Comparison of ENCODE assay signal across 10 cellular contexts in the genomic region with DNA sequence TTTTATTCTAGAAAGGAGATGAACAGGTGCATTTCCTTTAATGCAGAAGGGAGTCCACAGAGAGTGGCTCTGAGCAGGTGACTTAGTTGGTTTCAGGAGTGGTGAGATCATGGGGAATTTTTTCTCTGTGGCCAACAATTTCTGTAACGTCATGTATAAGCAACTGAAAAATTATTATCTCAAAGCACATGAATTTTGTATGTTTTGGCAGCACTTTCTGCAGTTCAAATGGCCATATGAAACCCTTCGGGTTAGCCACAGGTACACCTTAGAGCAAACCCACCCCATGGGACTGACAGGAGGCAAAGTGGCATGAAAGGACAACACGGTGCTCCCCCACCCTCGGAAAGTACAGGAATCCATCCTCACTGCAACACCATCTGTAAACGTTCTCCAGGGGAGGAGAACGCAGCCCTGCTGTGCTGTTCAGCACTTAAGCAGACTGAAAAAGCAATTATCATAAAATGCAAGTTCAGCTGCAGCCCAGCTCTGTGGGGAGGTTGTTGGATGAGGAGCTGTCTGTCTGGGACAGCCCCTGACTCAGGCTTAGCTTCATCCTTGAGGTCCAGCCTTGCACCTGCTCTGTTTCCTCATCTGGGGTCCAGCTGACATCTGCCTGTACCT. TPM values are rescaled to one million over a fixed set of nuclear protein-coding genes. Genes with fewer than 3 reads are reported as not detected.
A peak's percentile ranks its signal among the peaks of the same experiment; 100 is the strongest.
DNase-seq lines count a peak whose midpoint lies in the region; ATAC-seq and TF ChIP-seq lines count a peak whose summit lies in the region.
"Had no signal": no experiment of that assay in that cellular context is flagged by ENCODE, and none has a peak within 500 bp of the region (broad histone marks: within the 10 kb centered on the region; RNA-seq: fewer than 3 reads in every experiment).

No MANE protein-coding gene starts in this region.

- H3K36me3 Mint-ChIP-seq in WTC11, result no peaks in the 10 kb centered on the region
- H3K36me3 Mint-ChIP-seq: IgD-negative memory B cell had no signal

- H3K4me1 Mint-ChIP-seq in WTC11, result peaks cover 16% of the 10 kb centered on the region

- ATAC-seq in GM18499 (IDR thresholded peaks at IDR 0.05; ENCODE audit: insufficient read depth, unreplicated experiment) (peak; percentile 77), GM19397 (IDR thresholded peaks at IDR 0.05; ENCODE audit: unreplicated experiment) (peak; percentile 76), HG02970 (IDR thresholded peaks at IDR 0.05; ENCODE audit: low FRiP score, unreplicated experiment) (peak; percentile 71), WTC11 (no peak; the same call in 1 of the 2 replicates)

- DNase-seq in NCI-H2227 treated with DMSO at 0.1 percent for 48 hours (lab: John Stamatoyannopoulos, UW) (peak; percentile 59), T1000 (lab: John Stamatoyannopoulos, UW) (no peak), cerebellar cortex (ENCODE audit: low spot score) (no peak), WTC11 (ENCODE audit: low spot score) (no peak), HUDEP-2 (lab: John Stamatoyannopoulos, UW; ENCODE audit: unreplicated experiment in 76 of 76) (no peak)
- DNase-seq: DMS79 had no signal

- POLR2A ChIA-PET in WTC11 (lab: Charles Lee), result no interaction called here

- no peak overlapping the region for H3K27ac Mint-ChIP-seq in WTC11
- H3K27ac Mint-ChIP-seq: IgD-negative memory B cell had no signal

- H3K27me3 Mint-ChIP-seq in WTC11 (ENCODE audit: low read depth), result no peaks in the 10 kb centered on the region; the same call in 1 of the 2 replicates

- no peaks in the 10 kb centered on the region for H3K9me3 Mint-ChIP-seq in WTC11
- H3K9me3 Mint-ChIP-seq: IgD-negative memory B cell had no signal

- CTCF ChIA-PET in WTC11 (lab: Charles Lee), result interaction anchor here (0.6 to 0.8 kb wide), 2 partner anchors 12 to 95 kb away, joined by 3 read pairs; no protein-coding TSS in a partner anchor

- H3K4me3 Mint-ChIP-seq in WTC11, result no peak overlapping the region
- H3K4me3 Mint-ChIP-seq: IgD-negative memory B cell had no signal

- no peak for TF ChIP-seq CTCF in WTC11 (IDR thresholded peaks at IDR 0.05)

TF ChIP-seq in WTC11, 78 proteins besides CTCF, POLR2A, EP300 and RAD21 (continues in another document):
- TF ChIP-seq, protein P1, sequence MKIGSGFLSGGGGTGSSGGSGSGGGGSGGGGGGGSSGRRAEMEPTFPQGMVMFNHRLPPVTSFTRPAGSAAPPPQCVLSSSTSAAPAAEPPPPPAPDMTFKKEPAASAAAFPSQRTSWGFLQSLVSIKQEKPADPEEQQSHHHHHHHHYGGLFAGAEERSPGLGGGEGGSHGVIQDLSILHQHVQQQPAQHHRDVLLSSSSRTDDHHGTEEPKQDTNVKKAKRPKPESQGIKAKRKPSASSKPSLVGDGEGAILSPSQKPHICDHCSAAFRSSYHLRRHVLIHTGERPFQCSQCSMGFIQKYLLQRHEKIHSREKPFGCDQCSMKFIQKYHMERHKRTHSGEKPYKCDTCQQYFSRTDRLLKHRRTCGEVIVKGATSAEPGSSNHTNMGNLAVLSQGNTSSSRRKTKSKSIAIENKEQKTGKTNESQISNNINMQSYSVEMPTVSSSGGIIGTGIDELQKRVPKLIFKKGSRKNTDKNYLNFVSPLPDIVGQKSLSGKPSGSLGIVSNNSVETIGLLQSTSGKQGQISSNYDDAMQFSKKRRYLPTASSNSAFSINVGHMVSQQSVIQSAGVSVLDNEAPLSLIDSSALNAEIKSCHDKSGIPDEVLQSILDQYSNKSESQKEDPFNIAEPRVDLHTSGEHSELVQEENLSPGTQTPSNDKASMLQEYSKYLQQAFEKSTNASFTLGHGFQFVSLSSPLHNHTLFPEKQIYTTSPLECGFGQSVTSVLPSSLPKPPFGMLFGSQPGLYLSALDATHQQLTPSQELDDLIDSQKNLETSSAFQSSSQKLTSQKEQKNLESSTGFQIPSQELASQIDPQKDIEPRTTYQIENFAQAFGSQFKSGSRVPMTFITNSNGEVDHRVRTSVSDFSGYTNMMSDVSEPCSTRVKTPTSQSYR (CRISPR knock-in tag; IDR thresholded peaks at IDR 0.05), result no peak
- TF ChIP-seq, protein P2, sequence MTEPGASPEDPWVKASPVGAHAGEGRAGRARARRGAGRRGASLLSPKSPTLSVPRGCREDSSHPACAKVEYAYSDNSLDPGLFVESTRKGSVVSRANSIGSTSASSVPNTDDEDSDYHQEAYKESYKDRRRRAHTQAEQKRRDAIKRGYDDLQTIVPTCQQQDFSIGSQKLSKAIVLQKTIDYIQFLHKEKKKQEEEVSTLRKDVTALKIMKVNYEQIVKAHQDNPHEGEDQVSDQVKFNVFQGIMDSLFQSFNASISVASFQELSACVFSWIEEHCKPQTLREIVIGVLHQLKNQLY (CRISPR knock-in tag; IDR thresholded peaks at IDR 0.05), result no peak
- TF ChIP-seq ZNF396 (CRISPR knock-in tag; IDR thresholded peaks at IDR 0.05; ENCODE audit: borderline replicate concordance), result no peak
- no peak for TF ChIP-seq ZNF232 (CRISPR knock-in tag; IDR thresholded peaks at IDR 0.05)
- TF ChIP-seq RORB (CRISPR knock-in tag; IDR thresholded peaks at IDR 0.05), result no peak
- TF ChIP-seq, protein P3, sequence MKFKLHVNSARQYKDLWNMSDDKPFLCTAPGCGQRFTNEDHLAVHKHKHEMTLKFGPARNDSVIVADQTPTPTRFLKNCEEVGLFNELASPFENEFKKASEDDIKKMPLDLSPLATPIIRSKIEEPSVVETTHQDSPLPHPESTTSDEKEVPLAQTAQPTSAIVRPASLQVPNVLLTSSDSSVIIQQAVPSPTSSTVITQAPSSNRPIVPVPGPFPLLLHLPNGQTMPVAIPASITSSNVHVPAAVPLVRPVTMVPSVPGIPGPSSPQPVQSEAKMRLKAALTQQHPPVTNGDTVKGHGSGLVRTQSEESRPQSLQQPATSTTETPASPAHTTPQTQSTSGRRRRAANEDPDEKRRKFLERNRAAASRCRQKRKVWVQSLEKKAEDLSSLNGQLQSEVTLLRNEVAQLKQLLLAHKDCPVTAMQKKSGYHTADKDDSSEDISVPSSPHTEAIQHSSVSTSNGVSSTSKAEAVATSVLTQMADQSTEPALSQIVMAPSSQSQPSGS (CRISPR knock-in tag; IDR thresholded peaks at IDR 0.05; ENCODE audit: borderline replicate concordance, low read depth), result no peak
- no peak for TF ChIP-seq CREB1 (CRISPR knock-in tag; IDR thresholded peaks at IDR 0.05)
- TF ChIP-seq FOXJ3 (CRISPR knock-in tag; IDR thresholded peaks at IDR 0.05; ENCODE audit: borderline replicate concordance), result no peak
- no peak for TF ChIP-seq ZNF671 (CRISPR knock-in tag; IDR thresholded peaks at IDR 0.05)
- no peak for TF ChIP-seq ZNF138 (CRISPR knock-in tag; conservative IDR thresholded peaks at IDR 0.05)
- no peak for TF ChIP-seq ZNF317 (CRISPR knock-in tag; IDR thresholded peaks at IDR 0.05; ENCODE audit: borderline replicate concordance, low read depth)
- TF ChIP-seq ZNF219 (CRISPR knock-in tag; IDR thresholded peaks at IDR 0.05; ENCODE audit: borderline replicate concordance), result no peak
- TF ChIP-seq SOX15 (CRISPR knock-in tag; IDR thresholded peaks at IDR 0.05), result no peak
- TF ChIP-seq, protein P4, sequence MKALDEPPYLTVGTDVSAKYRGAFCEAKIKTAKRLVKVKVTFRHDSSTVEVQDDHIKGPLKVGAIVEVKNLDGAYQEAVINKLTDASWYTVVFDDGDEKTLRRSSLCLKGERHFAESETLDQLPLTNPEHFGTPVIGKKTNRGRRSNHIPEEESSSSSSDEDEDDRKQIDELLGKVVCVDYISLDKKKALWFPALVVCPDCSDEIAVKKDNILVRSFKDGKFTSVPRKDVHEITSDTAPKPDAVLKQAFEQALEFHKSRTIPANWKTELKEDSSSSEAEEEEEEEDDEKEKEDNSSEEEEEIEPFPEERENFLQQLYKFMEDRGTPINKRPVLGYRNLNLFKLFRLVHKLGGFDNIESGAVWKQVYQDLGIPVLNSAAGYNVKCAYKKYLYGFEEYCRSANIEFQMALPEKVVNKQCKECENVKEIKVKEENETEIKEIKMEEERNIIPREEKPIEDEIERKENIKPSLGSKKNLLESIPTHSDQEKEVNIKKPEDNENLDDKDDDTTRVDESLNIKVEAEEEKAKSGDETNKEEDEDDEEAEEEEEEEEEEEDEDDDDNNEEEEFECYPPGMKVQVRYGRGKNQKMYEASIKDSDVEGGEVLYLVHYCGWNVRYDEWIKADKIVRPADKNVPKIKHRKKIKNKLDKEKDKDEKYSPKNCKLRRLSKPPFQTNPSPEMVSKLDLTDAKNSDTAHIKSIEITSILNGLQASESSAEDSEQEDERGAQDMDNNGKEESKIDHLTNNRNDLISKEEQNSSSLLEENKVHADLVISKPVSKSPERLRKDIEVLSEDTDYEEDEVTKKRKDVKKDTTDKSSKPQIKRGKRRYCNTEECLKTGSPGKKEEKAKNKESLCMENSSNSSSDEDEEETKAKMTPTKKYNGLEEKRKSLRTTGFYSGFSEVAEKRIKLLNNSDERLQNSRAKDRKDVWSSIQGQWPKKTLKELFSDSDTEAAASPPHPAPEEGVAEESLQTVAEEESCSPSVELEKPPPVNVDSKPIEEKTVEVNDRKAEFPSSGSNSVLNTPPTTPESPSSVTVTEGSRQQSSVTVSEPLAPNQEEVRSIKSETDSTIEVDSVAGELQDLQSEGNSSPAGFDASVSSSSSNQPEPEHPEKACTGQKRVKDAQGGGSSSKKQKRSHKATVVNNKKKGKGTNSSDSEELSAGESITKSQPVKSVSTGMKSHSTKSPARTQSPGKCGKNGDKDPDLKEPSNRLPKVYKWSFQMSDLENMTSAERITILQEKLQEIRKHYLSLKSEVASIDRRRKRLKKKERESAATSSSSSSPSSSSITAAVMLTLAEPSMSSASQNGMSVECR (CRISPR knock-in tag; IDR thresholded peaks at IDR 0.05; ENCODE audit: borderline replicate concordance), result no peak
- no peak for TF ChIP-seq PRRX2 (CRISPR knock-in tag; IDR thresholded peaks at IDR 0.05)
- TF ChIP-seq, protein P5, sequence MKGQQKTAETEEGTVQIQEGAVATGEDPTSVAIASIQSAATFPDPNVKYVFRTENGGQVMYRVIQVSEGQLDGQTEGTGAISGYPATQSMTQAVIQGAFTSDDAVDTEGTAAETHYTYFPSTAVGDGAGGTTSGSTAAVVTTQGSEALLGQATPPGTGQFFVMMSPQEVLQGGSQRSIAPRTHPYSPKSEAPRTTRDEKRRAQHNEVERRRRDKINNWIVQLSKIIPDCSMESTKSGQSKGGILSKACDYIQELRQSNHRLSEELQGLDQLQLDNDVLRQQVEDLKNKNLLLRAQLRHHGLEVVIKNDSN (CRISPR knock-in tag; IDR thresholded peaks at IDR 0.05), result no peak
- TF ChIP-seq, protein P6, sequence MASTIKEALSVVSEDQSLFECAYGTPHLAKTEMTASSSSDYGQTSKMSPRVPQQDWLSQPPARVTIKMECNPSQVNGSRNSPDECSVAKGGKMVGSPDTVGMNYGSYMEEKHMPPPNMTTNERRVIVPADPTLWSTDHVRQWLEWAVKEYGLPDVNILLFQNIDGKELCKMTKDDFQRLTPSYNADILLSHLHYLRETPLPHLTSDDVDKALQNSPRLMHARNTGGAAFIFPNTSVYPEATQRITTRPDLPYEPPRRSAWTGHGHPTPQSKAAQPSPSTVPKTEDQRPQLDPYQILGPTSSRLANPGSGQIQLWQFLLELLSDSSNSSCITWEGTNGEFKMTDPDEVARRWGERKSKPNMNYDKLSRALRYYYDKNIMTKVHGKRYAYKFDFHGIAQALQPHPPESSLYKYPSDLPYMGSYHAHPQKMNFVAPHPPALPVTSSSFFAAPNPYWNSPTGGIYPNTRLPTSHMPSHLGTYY (CRISPR knock-in tag; IDR thresholded peaks at IDR 0.05), result no peak
- no peak for TF ChIP-seq GTF2I (CRISPR knock-in tag; conservative IDR thresholded peaks at IDR 0.05)

RNA-seq across cellular contexts. Expression of a gene that starts 55.8 kb away (rescaled TPM):
- not detected in 3 replicates for total RNA-seq in WTC11 (2021)
